ENCODE assay signal across 6 cellular contexts in genomic region chr12:48909698-48910097, GRCh38. TPM values are rescaled to one million over a fixed set of nuclear protein-coding genes. Genes with fewer than 3 reads are reported as not detected.
DNase-seq lines count a peak whose midpoint lies in the region; ATAC-seq, FAIRE-seq and TF ChIP-seq lines count a peak whose summit lies in the region.
"Not testable (repeated sequence)": the region's sequence is repeated elsewhere in the genome, so short reads cannot be mapped to it uniquely, and the experiment has no call there.

No MANE protein-coding gene starts in this region.

- H4K8ac ChIP-seq in trophoblast cell (ENCODE audit: low read depth, low read length), result not testable (repeated sequence)

- not testable (repeated sequence) for H2AK5ac ChIP-seq in trophoblast cell (ENCODE audit: low read length)

- H3K27ac ChIP-seq in A549; trophoblast cell (ENCODE audit: low read depth, low read length): not testable (repeated sequence)
- H3K27ac ChIP-seq in VCaP (peak overlapping the region; percentile 4; the same call in 1 of the 2 replicates), HepG2 (ENCODE audit: extremely low read length, insufficient read depth, low read length) (peak overlapping the region; percentile 6)

- not testable (repeated sequence) for H3K14ac ChIP-seq in trophoblast cell (ENCODE audit: low read length)

- WGBS in A549 (ENCODE audit: missing lambda C conversion rate), result 85% methylated on average over 11 of the region's 11 CpGs
- 36% methylated on average over 11 of the region's 11 CpGs for whole genome bisulfite sequencing in HepG2 (ENCODE audit: low lambda C conversion rate)
- no CpG with 5 or more reads among the region's 11 CpGs for WGBS in trophoblast cell (ENCODE audit: extremely low coverage, insufficient coverage, insufficient read length)

- H3K27me3 ChIP-seq in Caco-2 (replicated peaks; ENCODE audit: control insufficient read depth, insufficient read depth, low read length); HepG2 (ENCODE audit: control insufficient read depth in 1 of 2, insufficient read depth in 2 of 2, low read length in 2 of 2); trophoblast cell (ENCODE audit: insufficient read depth, low read length): not testable (repeated sequence)

- H3K27me3 Mint-ChIP-seq in Caco-2 (ENCODE audit: insufficient read depth, unreplicated experiment); type B pancreatic cell: not testable (repeated sequence)

- not testable (repeated sequence) for H3K36me3 Mint-ChIP-seq in Caco-2 (ENCODE audit: insufficient read depth, unreplicated experiment); type B pancreatic cell

- not testable (repeated sequence) for TF ChIP-seq POLR2A in A549 (IDR thresholded peaks at IDR 0.05; ENCODE audit: low read length); HepG2 (IDR thresholded peaks at IDR 0.05; ENCODE audit: insufficient read depth in 1 of 2, low read depth in 2 of 2, low read length in 2 of 2)

- not testable (repeated sequence) for H2BK5ac ChIP-seq in trophoblast cell (ENCODE audit: low read depth, low read length, poor library complexity)

- CTCF ChIA-PET in A549 (lab: Yijun Ruan, JAX) (interaction anchor here (0.6 to 8.2 kb wide), 8 partner anchors 13 to 56 kb away, joined by 5 to 60 read pairs (median 9); partner anchors contain the start of gene FKBP11), Caco-2 (lab: Charles Lee) (interaction anchor here (1.1 to 2.4 kb wide), 4 partner anchors 12 to 57 kb away, joined by 4 to 23 read pairs (median 7); partner anchors contain the start of gene FKBP11)
- CTCF ChIA-PET in HepG2 (lab: Yijun Ruan, JAX; ENCODE audit: low intra/inter-chr PET ratio, low total read pairs), result not testable (repeated sequence)

- not testable (repeated sequence) for H4K12ac ChIP-seq in trophoblast cell (ENCODE audit: low read depth, low read length)

- not testable (repeated sequence) for H3K4ac ChIP-seq in trophoblast cell (ENCODE audit: low read depth, low read length)

- H3K4me2 ChIP-seq in A549 (peak overlapping the region; percentile 24), HepG2 (ENCODE audit: low read depth, low read length) (peak overlapping the region; percentile 30)
- not testable (repeated sequence) for H3K4me2 ChIP-seq in trophoblast cell (ENCODE audit: low read length)

- H3K4me1 ChIP-seq in A549 (peaks cover 22% of the 10 kb centered on the region), Caco-2 (peaks cover 43% of the 10 kb centered on the region), HepG2 (ENCODE audit: insufficient read depth, low read length) (peaks cover 79% of the 10 kb centered on the region)
- not testable (repeated sequence) for H3K4me1 ChIP-seq in trophoblast cell (ENCODE audit: control insufficient read depth in 1 of 2, insufficient read depth in 2 of 2, low read length in 2 of 2)

- H3K36me3 ChIP-seq in Caco-2 (ENCODE audit: control insufficient read depth, insufficient read depth, low read length); HepG2 (replicated peaks in 1 of 2; ENCODE audit: control insufficient read depth in 1 of 2, insufficient read depth in 2 of 2, low read length in 2 of 2); trophoblast cell (ENCODE audit: control insufficient read depth in 1 of 2, insufficient read depth in 2 of 2, low read length in 2 of 2): not testable (repeated sequence)

- not testable (repeated sequence) for TF ChIP-seq EP300 in A549 (IDR thresholded peaks at IDR 0.05); HepG2 (IDR thresholded peaks at IDR 0.05; ENCODE audit: low read depth in 2 of 2, low read length in 2 of 2); HepG2 (CRISPR knock-in tag; IDR thresholded peaks at IDR 0.05; ENCODE audit: borderline replicate concordance)

- TF ChIP-seq CTCF in A549 (IDR thresholded peaks at IDR 0.05); Caco-2 (IDR thresholded peaks at IDR 0.05; ENCODE audit: insufficient read depth in 1 of 2, low read depth in 1 of 2, low read length in 1 of 2, severe bottlenecking in 1 of 2, unreplicated experiment in 1 of 2); VCaP (conservative IDR thresholded peaks at IDR 0.05); HepG2 (CRISPR knock-in tag; IDR thresholded peaks at IDR 0.05); type B pancreatic cell (conservative IDR thresholded peaks at IDR 0.05): not testable (repeated sequence)

- not testable (repeated sequence) for H3K27ac Mint-ChIP-seq in Caco-2 (ENCODE audit: unreplicated experiment)
- peak overlapping the region; percentile 51 for H3K27ac Mint-ChIP-seq in type B pancreatic cell

- not testable (repeated sequence) for H3K9me3 ChIP-seq in A549; Caco-2; HepG2 (ENCODE audit: low read length); trophoblast cell (ENCODE audit: insufficient read depth, low read depth, low read length)

- H3K4me3 ChIP-seq in A549; Caco-2 (ENCODE audit: low read depth, low read length); HepG2 (replicated peaks in 1 of 3; ENCODE audit: insufficient read depth in 1 of 3, low read depth in 2 of 3, low read length in 3 of 3); trophoblast cell (ENCODE audit: low read depth, low read length): not testable (repeated sequence)

- H3K18ac ChIP-seq in trophoblast cell (ENCODE audit: low read length), result not testable (repeated sequence)

- in situ Hi-C loops in HepG2 (cut with HindIII; ENCODE audit: extremely low pct_ligation_motif_present, low pct_unique_long_range_greater_than_20kb), result not testable (repeated sequence)

- not testable (repeated sequence) for H3K23ac ChIP-seq in trophoblast cell (ENCODE audit: low read length)

- DNase-seq in A549 (ENCODE audit: low read depth in 1 of 2, low spot score in 1 of 2); Caco-2; HepG2 (ENCODE audit: low spot score); type B pancreatic cell (ENCODE audit: extremely low spot score, unreplicated experiment): not testable (repeated sequence)
- DNase-seq in trophoblast cell, result peak; percentile 76 to 83

- H4K91ac ChIP-seq in trophoblast cell (ENCODE audit: low read depth, low read length), result not testable (repeated sequence)

- not testable (repeated sequence) for H2BK120ac ChIP-seq in trophoblast cell (ENCODE audit: insufficient read depth, low read length, poor library complexity)

- TF ChIP-seq RAD21 in A549 (conservative IDR thresholded peaks at IDR 0.05 in 1 of 2, IDR thresholded peaks at IDR 0.05 in 1 of 2); HepG2 (CRISPR knock-in tag; IDR thresholded peaks at IDR 0.05): not testable (repeated sequence)

- FAIRE-seq in A549 (lab: Jason Lieb, UNC); HepG2 (lab: Jason Lieb, UNC): not testable (repeated sequence)

- peak overlapping the region; percentile 6 for H3K4me3 Mint-ChIP-seq in Caco-2 (ENCODE audit: unreplicated experiment)
- not testable (repeated sequence) for H3K4me3 Mint-ChIP-seq in type B pancreatic cell

- not testable (repeated sequence) for H3K9ac ChIP-seq in HepG2 (ENCODE audit: insufficient read depth, low read depth, low read length); trophoblast cell (ENCODE audit: low read length)

- not testable (repeated sequence) for H3K79me2 ChIP-seq in HepG2 (ENCODE audit: insufficient read depth, low read length); trophoblast cell (ENCODE audit: control insufficient read depth, insufficient read depth, low read length, poor library complexity)

- intact Hi-C loops in Caco-2 (cut with micrococcal nuclease; ENCODE audit: unreplicated experiment), result loop anchor here (1.0 kb wide), 2 partner anchors 15 to 18 kb away; no protein-coding TSS in a partner anchor
- intact Hi-C loops in HepG2 (cut with micrococcal nuclease; ENCODE audit: unreplicated experiment), result not testable (repeated sequence)

- H4K20me1 ChIP-seq in HepG2 (ENCODE audit: insufficient read depth, low read length), result not testable (repeated sequence)

- not testable (repeated sequence) for H3K79me1 ChIP-seq in trophoblast cell (ENCODE audit: low read length)

- not testable (repeated sequence) for H3K9me3 Mint-ChIP-seq in Caco-2 (ENCODE audit: unreplicated experiment); type B pancreatic cell

- H2AFZ ChIP-seq in HepG2 (ENCODE audit: low read length); trophoblast cell (ENCODE audit: insufficient read depth, low read length, poor library complexity): not testable (repeated sequence)

- POLR2A ChIA-PET in A549 (lab: Yijun Ruan, JAX), result interaction anchor here (0.6 kb wide), 1 partner anchor 44 kb away, joined by 3 read pairs; no protein-coding TSS in a partner anchor
- POLR2A ChIA-PET in Caco-2 (lab: Charles Lee), result interaction anchor here (0.7 to 2.1 kb wide), 4 partner anchors 15 to 120 kb away, joined by 3 to 7 read pairs (median 4); partner anchors contain the start of gene FKBP11
- POLR2A ChIA-PET in HepG2 (lab: Yijun Ruan, JAX), result interaction anchor here (0.7 to 1.3 kb wide), 9 partner anchors 9 to 1202 kb away, joined by 3 to 11 read pairs (median 3); partner anchors contain the start of genes ARF3, COX14, FKBP11 and RND1

- not testable (repeated sequence) for ATAC-seq in A549
- peak; percentile 8; the same call in 1 of the 3 replicates for ATAC-seq in HepG2

- not testable (repeated sequence) for H2BK12ac ChIP-seq in trophoblast cell (ENCODE audit: low read length)

- H3K4me1 Mint-ChIP-seq in Caco-2 (ENCODE audit: low read depth, unreplicated experiment), result peaks cover 23% of the 10 kb centered on the region
- not testable (repeated sequence) for H3K4me1 Mint-ChIP-seq in type B pancreatic cell (ENCODE audit: unreplicated experiment)

- BruUV-seq in Caco-2 (replicated peaks; lab: Mats Ljungman, UMichigan); HepG2 (replicated peaks; lab: Mats Ljungman, UMichigan): not testable (repeated sequence)

RNA-seq across cellular contexts. Expression of gene FKBP11, which starts 15.6 kb away (rescaled TPM):
- polyA plus RNA-seq in A549 (2011; rRNA removed), result 50.9 and 61.9 TPM in 2 replicates
- polyA plus RNA-seq in A549 (2012; cell fraction: cytosol; rRNA removed), result 39.7 and 47.3 TPM in 2 replicates
- polyA plus RNA-seq in A549 (2012; cell fraction: nucleus; rRNA removed), result 107 and 122 TPM in 2 replicates
- 41.2 to 45.5 TPM (median 42.2 TPM) in 3 replicates for polyA plus RNA-seq in A549 (2017; fragmentation: RNase III; extraction: RNeasy Plus Mini Kit Qiagen cat#74134 plus additional on column Dnase treatment)
- 38.4 and 39.2 TPM in 2 replicates for polyA minus RNA-seq in A549 (2011; rRNA and poly(A)+ RNA removed)
- 79.5 and 83.2 TPM in 2 replicates for total RNA-seq in Caco-2 (2022)
- 6.0 and 15.5 TPM in 2 replicates for total RNA-seq in HepG2 (2016; rRNA removed; fragmentation: Illumina TruSeq; extraction: Trizol)
- 4.2 and 6.5 TPM in 2 replicates for total RNA-seq in HepG2 (2016; cell fraction: cytosol; rRNA removed; fragmentation: Illumina TruSeq; extraction: Trizol; ENCODE audit: low read depth)
- 5.5 and 12.8 TPM in 2 replicates for total RNA-seq in HepG2 (2016; cell fraction: insoluble cytoplasmic fraction; rRNA removed; fragmentation: Illumina TruSeq; extraction: Trizol)
- total RNA-seq in HepG2 (2016; cell fraction: membrane; rRNA removed; fragmentation: Illumina TruSeq; extraction: Trizol), result 3.1 and 4.5 TPM in 2 replicates
- total RNA-seq in HepG2 (2016; cell fraction: nucleus; rRNA removed; fragmentation: Illumina TruSeq; extraction: Trizol), result 15.3 and 19.2 TPM in 2 replicates
- polyA plus RNA-seq in HepG2 (2011; rRNA removed), result 19.4 and 24.2 TPM in 2 replicates
- polyA plus RNA-seq in HepG2 (2011; cell fraction: cytosol; rRNA removed), result 14.4 and 16.8 TPM in 2 replicates
- polyA plus RNA-seq in HepG2 (2011; cell fraction: nucleus; rRNA removed), result 32.6 and 35.0 TPM in 2 replicates
- polyA plus RNA-seq in HepG2 (2012), result 12.9 and 14.4 TPM in 2 replicates
- 4.6 and 5.1 TPM in 2 replicates for polyA plus RNA-seq in HepG2 (2016; cell fraction: cytosol; fragmentation: Illumina TruSeq; extraction: Trizol; ENCODE audit: low read depth)
- 10.0 and 12.0 TPM in 2 replicates for polyA plus RNA-seq in HepG2 (2016; cell fraction: insoluble cytoplasmic fraction; fragmentation: Illumina TruSeq; extraction: Trizol; ENCODE audit: low read depth)
- 4.5 and 4.9 TPM in 2 replicates for polyA plus RNA-seq in HepG2 (2016; cell fraction: membrane; fragmentation: Illumina TruSeq; extraction: Trizol; ENCODE audit: low read depth)
- 55.0 and 59.9 TPM in 2 replicates for polyA plus RNA-seq in HepG2 (2016; cell fraction: nucleus; fragmentation: Illumina TruSeq; extraction: Trizol; ENCODE audit: insufficient read depth, low read depth)
- polyA minus RNA-seq in HepG2 (2011; rRNA and poly(A)+ RNA removed; ENCODE audit: low replicate concordance), result 11.0 and 47.3 TPM in 2 replicates
- 5.6 and 6.8 TPM in 2 replicates for polyA minus RNA-seq in HepG2 (2011; cell fraction: cytosol; rRNA and poly(A)+ RNA removed)
- 10.8 and 15.2 TPM in 2 replicates for polyA minus RNA-seq in HepG2 (2011; cell fraction: nucleus; rRNA and poly(A)+ RNA removed)
- polyA plus RNA-seq in trophoblast cell (2013), result 111 and 113 TPM in 2 replicates
- 44.6 and 56.3 TPM in 2 replicates for total RNA-seq in type B pancreatic cell (ENCODE audit: low replicate concordance)

RNA-seq across cellular contexts. Expression of gene RND1, which starts 44.0 kb away (rescaled TPM):
- 37.8 and 54.5 TPM in 2 replicates for polyA plus RNA-seq in A549 (2011; rRNA removed)
- 40.9 and 56.4 TPM in 2 replicates for polyA plus RNA-seq in A549 (2012; cell fraction: cytosol; rRNA removed)
- 52.9 and 85.6 TPM in 2 replicates for polyA plus RNA-seq in A549 (2012; cell fraction: nucleus; rRNA removed)
- 16.8 to 28.7 TPM (median 26.5 TPM) in 3 replicates for polyA plus RNA-seq in A549 (2017; fragmentation: RNase III; extraction: RNeasy Plus Mini Kit Qiagen cat#74134 plus additional on column Dnase treatment)
- polyA minus RNA-seq in A549 (2011; rRNA and poly(A)+ RNA removed), result 59.3 and 68.2 TPM in 2 replicates
- 5.1 and 5.2 TPM in 2 replicates for total RNA-seq in Caco-2 (2022)
- 1.8 and 2.2 TPM in 2 replicates for total RNA-seq in HepG2 (2016; rRNA removed; fragmentation: Illumina TruSeq; extraction: Trizol)
- total RNA-seq in HepG2 (2016; cell fraction: cytosol; rRNA removed; fragmentation: Illumina TruSeq; extraction: Trizol; ENCODE audit: low read depth), result 0.88 and 1.9 TPM in 2 replicates
- 2.5 and 2.9 TPM in 2 replicates for total RNA-seq in HepG2 (2016; cell fraction: insoluble cytoplasmic fraction; rRNA removed; fragmentation: Illumina TruSeq; extraction: Trizol)
- 1.2 and 1.4 TPM in 2 replicates for total RNA-seq in HepG2 (2016; cell fraction: membrane; rRNA removed; fragmentation: Illumina TruSeq; extraction: Trizol)
- 1.9 and 3.0 TPM in 2 replicates for total RNA-seq in HepG2 (2016; cell fraction: nucleus; rRNA removed; fragmentation: Illumina TruSeq; extraction: Trizol)
- polyA plus RNA-seq in HepG2 (2011; rRNA removed), result 1.9 and 2.8 TPM in 2 replicates
- polyA plus RNA-seq in HepG2 (2011; cell fraction: cytosol; rRNA removed), result 1.3 and 2.0 TPM in 2 replicates
- polyA plus RNA-seq in HepG2 (2011; cell fraction: nucleus; rRNA removed), result 1.8 and 1.9 TPM in 2 replicates
- 0.71 and 1.1 TPM in 2 replicates for polyA plus RNA-seq in HepG2 (2012)
- polyA plus RNA-seq in HepG2 (2016; cell fraction: cytosol; fragmentation: Illumina TruSeq; extraction: Trizol; ENCODE audit: low read depth), result 0.32 and 0.35 TPM in 2 replicates
- 2.7 and 3.6 TPM in 2 replicates for polyA plus RNA-seq in HepG2 (2016; cell fraction: insoluble cytoplasmic fraction; fragmentation: Illumina TruSeq; extraction: Trizol; ENCODE audit: low read depth)
- polyA plus RNA-seq in HepG2 (2016; cell fraction: membrane; fragmentation: Illumina TruSeq; extraction: Trizol; ENCODE audit: low read depth), result 0.64 and 0.78 TPM in 2 replicates
- 3.6 and 3.8 TPM in 2 replicates for polyA plus RNA-seq in HepG2 (2016; cell fraction: nucleus; fragmentation: Illumina TruSeq; extraction: Trizol; ENCODE audit: insufficient read depth, low read depth)
- 1.0 and 2.6 TPM in 2 replicates for polyA minus RNA-seq in HepG2 (2011; rRNA and poly(A)+ RNA removed; ENCODE audit: low replicate concordance)
- 0.59 and 1.2 TPM in 2 replicates for polyA minus RNA-seq in HepG2 (2011; cell fraction: cytosol; rRNA and poly(A)+ RNA removed)
- 0.90 and 3.6 TPM in 2 replicates for polyA minus RNA-seq in HepG2 (2011; cell fraction: nucleus; rRNA and poly(A)+ RNA removed)
- 1.3 and 1.7 TPM in 2 replicates for polyA plus RNA-seq in trophoblast cell (2013)
- total RNA-seq in type B pancreatic cell (ENCODE audit: low replicate concordance), result 3.2 and 6.9 TPM in 2 replicates

RNA-seq across cellular contexts. Expression of gene ARF3, which starts 47.6 kb away (rescaled TPM):
- 281 and 287 TPM in 2 replicates for polyA plus RNA-seq in A549 (2011; rRNA removed)
- polyA plus RNA-seq in A549 (2012; cell fraction: cytosol; rRNA removed), result 232 and 234 TPM in 2 replicates
- polyA plus RNA-seq in A549 (2012; cell fraction: nucleus; rRNA removed), result 162 and 182 TPM in 2 replicates
- 133 to 138 TPM (median 138 TPM) in 3 replicates for polyA plus RNA-seq in A549 (2017; fragmentation: RNase III; extraction: RNeasy Plus Mini Kit Qiagen cat#74134 plus additional on column Dnase treatment)
- 136 and 144 TPM in 2 replicates for polyA minus RNA-seq in A549 (2011; rRNA and poly(A)+ RNA removed)
- total RNA-seq in Caco-2 (2022), result 249 and 257 TPM in 2 replicates
- 48.4 and 53.8 TPM in 2 replicates for total RNA-seq in HepG2 (2016; rRNA removed; fragmentation: Illumina TruSeq; extraction: Trizol)
- total RNA-seq in HepG2 (2016; cell fraction: cytosol; rRNA removed; fragmentation: Illumina TruSeq; extraction: Trizol; ENCODE audit: low read depth), result 12.0 and 15.8 TPM in 2 replicates
- 43.0 and 57.4 TPM in 2 replicates for total RNA-seq in HepG2 (2016; cell fraction: insoluble cytoplasmic fraction; rRNA removed; fragmentation: Illumina TruSeq; extraction: Trizol)
- 15.7 and 16.6 TPM in 2 replicates for total RNA-seq in HepG2 (2016; cell fraction: membrane; rRNA removed; fragmentation: Illumina TruSeq; extraction: Trizol)
- total RNA-seq in HepG2 (2016; cell fraction: nucleus; rRNA removed; fragmentation: Illumina TruSeq; extraction: Trizol), result 20.9 and 24.1 TPM in 2 replicates
- 57.9 and 60.0 TPM in 2 replicates for polyA plus RNA-seq in HepG2 (2011; rRNA removed)
- polyA plus RNA-seq in HepG2 (2011; cell fraction: cytosol; rRNA removed), result 60.3 and 60.4 TPM in 2 replicates
- polyA plus RNA-seq in HepG2 (2011; cell fraction: nucleus; rRNA removed), result 32.8 and 38.8 TPM in 2 replicates
- polyA plus RNA-seq in HepG2 (2012), result 39.0 and 41.4 TPM in 2 replicates
- 11.9 and 13.5 TPM in 2 replicates for polyA plus RNA-seq in HepG2 (2016; cell fraction: cytosol; fragmentation: Illumina TruSeq; extraction: Trizol; ENCODE audit: low read depth)
- polyA plus RNA-seq in HepG2 (2016; cell fraction: insoluble cytoplasmic fraction; fragmentation: Illumina TruSeq; extraction: Trizol; ENCODE audit: low read depth), result 76.4 and 85.2 TPM in 2 replicates
- 13.7 and 16.3 TPM in 2 replicates for polyA plus RNA-seq in HepG2 (2016; cell fraction: membrane; fragmentation: Illumina TruSeq; extraction: Trizol; ENCODE audit: low read depth)
- polyA plus RNA-seq in HepG2 (2016; cell fraction: nucleus; fragmentation: Illumina TruSeq; extraction: Trizol; ENCODE audit: insufficient read depth, low read depth), result 47.8 and 51.2 TPM in 2 replicates
- polyA minus RNA-seq in HepG2 (2011; rRNA and poly(A)+ RNA removed; ENCODE audit: low replicate concordance), result 62.5 and 183 TPM in 2 replicates
- polyA minus RNA-seq in HepG2 (2011; cell fraction: cytosol; rRNA and poly(A)+ RNA removed), result 19.9 and 22.8 TPM in 2 replicates
- 27.7 and 29.2 TPM in 2 replicates for polyA minus RNA-seq in HepG2 (2011; cell fraction: nucleus; rRNA and poly(A)+ RNA removed)
- polyA plus RNA-seq in trophoblast cell (2013), result 112 and 113 TPM in 2 replicates
- 161 and 168 TPM in 2 replicates for total RNA-seq in type B pancreatic cell (ENCODE audit: low replicate concordance)

RNA-seq across cellular contexts. Expression of gene DDX23, which starts 57.7 kb away (rescaled TPM):
- polyA plus RNA-seq in A549 (2011; rRNA removed) (132 TPM in 2 replicates), A549 (2017; fragmentation: RNase III; extraction: RNeasy Plus Mini Kit Qiagen cat#74134 plus additional on column Dnase treatment) (112 to 119 TPM (median 116 TPM) in 3 replicates), HepG2 (2011; rRNA removed) (35.7 and 42.2 TPM in 2 replicates)
- polyA plus RNA-seq in A549 (2012; cell fraction: cytosol; rRNA removed), result 96.9 and 97.8 TPM in 2 replicates
- 129 and 169 TPM in 2 replicates for polyA plus RNA-seq in A549 (2012; cell fraction: nucleus; rRNA removed)
- 96.4 and 97.5 TPM in 2 replicates for polyA minus RNA-seq in A549 (2011; rRNA and poly(A)+ RNA removed)
- total RNA-seq in Caco-2 (2022) (151 and 152 TPM in 2 replicates), HepG2 (2016; rRNA removed; fragmentation: Illumina TruSeq; extraction: Trizol) (81.5 and 90.0 TPM in 2 replicates), type B pancreatic cell (ENCODE audit: low replicate concordance) (95.3 and 104 TPM in 2 replicates)
- 13.0 and 13.4 TPM in 2 replicates for total RNA-seq in HepG2 (2016; cell fraction: cytosol; rRNA removed; fragmentation: Illumina TruSeq; extraction: Trizol; ENCODE audit: low read depth)
- total RNA-seq in HepG2 (2016; cell fraction: insoluble cytoplasmic fraction; rRNA removed; fragmentation: Illumina TruSeq; extraction: Trizol), result 81.4 and 90.7 TPM in 2 replicates
- 17.1 and 20.2 TPM in 2 replicates for total RNA-seq in HepG2 (2016; cell fraction: membrane; rRNA removed; fragmentation: Illumina TruSeq; extraction: Trizol)
- 66.5 and 79.7 TPM in 2 replicates for total RNA-seq in HepG2 (2016; cell fraction: nucleus; rRNA removed; fragmentation: Illumina TruSeq; extraction: Trizol)
- polyA plus RNA-seq in HepG2 (2011; cell fraction: cytosol; rRNA removed), result 28.4 and 30.1 TPM in 2 replicates
- 114 and 128 TPM in 2 replicates for polyA plus RNA-seq in HepG2 (2011; cell fraction: nucleus; rRNA removed)
- polyA plus RNA-seq in HepG2 (2012), result 43.8 and 55.5 TPM in 2 replicates
- polyA plus RNA-seq in HepG2 (2016; cell fraction: cytosol; fragmentation: Illumina TruSeq; extraction: Trizol; ENCODE audit: low read depth), result 2.6 and 3.7 TPM in 2 replicates
- polyA plus RNA-seq in HepG2 (2016; cell fraction: insoluble cytoplasmic fraction; fragmentation: Illumina TruSeq; extraction: Trizol; ENCODE audit: low read depth), result 62.7 and 67.1 TPM in 2 replicates
- polyA plus RNA-seq in HepG2 (2016; cell fraction: membrane; fragmentation: Illumina TruSeq; extraction: Trizol; ENCODE audit: low read depth), result 8.1 and 9.8 TPM in 2 replicates
- polyA plus RNA-seq in HepG2 (2016; cell fraction: nucleus; fragmentation: Illumina TruSeq; extraction: Trizol; ENCODE audit: insufficient read depth, low read depth), result 132 TPM in 2 replicates
- 29.9 and 100 TPM in 2 replicates for polyA minus RNA-seq in HepG2 (2011; rRNA and poly(A)+ RNA removed; ENCODE audit: low replicate concordance)
- 11.7 and 12.4 TPM in 2 replicates for polyA minus RNA-seq in HepG2 (2011; cell fraction: cytosol; rRNA and poly(A)+ RNA removed)
- polyA minus RNA-seq in HepG2 (2011; cell fraction: nucleus; rRNA and poly(A)+ RNA removed), result 55.9 and 69.0 TPM in 2 replicates
- 67.7 and 72.6 TPM in 2 replicates for polyA plus RNA-seq in trophoblast cell (2013)
